ENCODE assay signal across 1 cellular context in genomic region chr7:133268355-133268754, GRCh38.
TF ChIP-seq lines count a peak whose summit lies in the region.

No MANE protein-coding gene starts in this region.

TF ChIP-seq in endothelial cell of umbilical vein, 7 proteins besides CTCF, POLR2A, EP300 and RAD21:
- no peak for TF ChIP-seq FOS (IDR thresholded peaks at IDR 0.05; ENCODE audit: borderline replicate concordance, insufficient read depth, low read length)
- TF ChIP-seq GATA2 (IDR thresholded peaks at IDR 0.05; ENCODE audit: insufficient read depth, insufficient read length, low read depth, low read length): no peak
- TF ChIP-seq EZH2 (IDR thresholded peaks at IDR 0.05; ENCODE audit: borderline replicate concordance, low read depth, low read length, severe bottlenecking): no peak
- TF ChIP-seq POLR2AphosphoS5 (IDR thresholded peaks at IDR 0.05; ENCODE audit: insufficient read depth, low read depth, low read length): no peak
- TF ChIP-seq JUN (IDR thresholded peaks at IDR 0.05; ENCODE audit: borderline replicate concordance, insufficient read depth, insufficient read length, low read depth): no peak
- TF ChIP-seq MAX (IDR thresholded peaks at IDR 0.05; ENCODE audit: insufficient read depth, insufficient read length): no peak
- TF ChIP-seq MYC (IDR thresholded peaks at IDR 0.05; ENCODE audit: low read depth, low read length): no peak
